Comparison of ENCODE assay signal across 1 cellular context in the genomic region with DNA sequence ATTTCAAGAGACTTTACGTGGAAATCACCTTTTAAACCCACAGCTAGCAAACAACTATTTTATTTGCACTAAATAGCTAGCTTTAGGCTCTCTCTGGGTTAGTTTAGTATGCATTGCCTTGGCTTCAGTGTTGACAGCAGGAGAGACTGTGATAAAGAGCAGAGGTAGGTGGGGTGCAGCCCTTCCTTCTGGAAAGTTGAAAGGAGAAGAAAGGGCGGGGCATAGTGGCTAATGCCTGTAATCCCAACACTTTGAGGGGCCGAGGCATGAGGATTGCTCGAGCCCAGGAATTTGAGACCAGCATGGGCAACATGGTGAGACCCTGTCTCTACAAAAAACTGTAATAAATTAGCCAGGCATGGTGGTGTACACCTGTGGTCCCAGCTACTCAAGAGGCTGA.
TF ChIP-seq lines count a peak whose summit lies in the region.

No MANE protein-coding gene starts in this region.

TF ChIP-seq in WTC11, 78 proteins besides CTCF, POLR2A, EP300 and RAD21 (continued from another document):
- TF ChIP-seq, protein P1, sequence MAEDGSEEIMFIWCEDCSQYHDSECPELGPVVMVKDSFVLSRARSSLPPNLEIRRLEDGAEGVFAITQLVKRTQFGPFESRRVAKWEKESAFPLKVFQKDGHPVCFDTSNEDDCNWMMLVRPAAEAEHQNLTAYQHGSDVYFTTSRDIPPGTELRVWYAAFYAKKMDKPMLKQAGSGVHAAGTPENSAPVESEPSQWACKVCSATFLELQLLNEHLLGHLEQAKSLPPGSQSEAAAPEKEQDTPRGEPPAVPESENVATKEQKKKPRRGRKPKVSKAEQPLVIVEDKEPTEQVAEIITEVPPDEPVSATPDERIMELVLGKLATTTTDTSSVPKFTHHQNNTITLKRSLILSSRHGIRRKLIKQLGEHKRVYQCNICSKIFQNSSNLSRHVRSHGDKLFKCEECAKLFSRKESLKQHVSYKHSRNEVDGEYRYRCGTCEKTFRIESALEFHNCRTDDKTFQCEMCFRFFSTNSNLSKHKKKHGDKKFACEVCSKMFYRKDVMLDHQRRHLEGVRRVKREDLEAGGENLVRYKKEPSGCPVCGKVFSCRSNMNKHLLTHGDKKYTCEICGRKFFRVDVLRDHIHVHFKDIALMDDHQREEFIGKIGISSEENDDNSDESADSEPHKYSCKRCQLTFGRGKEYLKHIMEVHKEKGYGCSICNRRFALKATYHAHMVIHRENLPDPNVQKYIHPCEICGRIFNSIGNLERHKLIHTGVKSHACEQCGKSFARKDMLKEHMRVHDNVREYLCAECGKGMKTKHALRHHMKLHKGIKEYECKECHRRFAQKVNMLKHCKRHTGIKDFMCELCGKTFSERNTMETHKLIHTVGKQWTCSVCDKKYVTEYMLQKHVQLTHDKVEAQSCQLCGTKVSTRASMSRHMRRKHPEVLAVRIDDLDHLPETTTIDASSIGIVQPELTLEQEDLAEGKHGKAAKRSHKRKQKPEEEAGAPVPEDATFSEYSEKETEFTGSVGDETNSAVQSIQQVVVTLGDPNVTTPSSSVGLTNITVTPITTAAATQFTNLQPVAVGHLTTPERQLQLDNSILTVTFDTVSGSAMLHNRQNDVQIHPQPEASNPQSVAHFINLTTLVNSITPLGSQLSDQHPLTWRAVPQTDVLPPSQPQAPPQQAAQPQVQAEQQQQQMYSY (CRISPR knock-in tag; IDR thresholded peaks at IDR 0.05) = no peak
- TF ChIP-seq TEAD4 (CRISPR knock-in tag; IDR thresholded peaks at IDR 0.05) = no peak
- no peak for TF ChIP-seq ZNF532 (CRISPR knock-in tag; IDR thresholded peaks at IDR 0.05; ENCODE audit: borderline replicate concordance)
- no peak for TF ChIP-seq ZNF121 (CRISPR knock-in tag; IDR thresholded peaks at IDR 0.05)
- TF ChIP-seq, protein P2, sequence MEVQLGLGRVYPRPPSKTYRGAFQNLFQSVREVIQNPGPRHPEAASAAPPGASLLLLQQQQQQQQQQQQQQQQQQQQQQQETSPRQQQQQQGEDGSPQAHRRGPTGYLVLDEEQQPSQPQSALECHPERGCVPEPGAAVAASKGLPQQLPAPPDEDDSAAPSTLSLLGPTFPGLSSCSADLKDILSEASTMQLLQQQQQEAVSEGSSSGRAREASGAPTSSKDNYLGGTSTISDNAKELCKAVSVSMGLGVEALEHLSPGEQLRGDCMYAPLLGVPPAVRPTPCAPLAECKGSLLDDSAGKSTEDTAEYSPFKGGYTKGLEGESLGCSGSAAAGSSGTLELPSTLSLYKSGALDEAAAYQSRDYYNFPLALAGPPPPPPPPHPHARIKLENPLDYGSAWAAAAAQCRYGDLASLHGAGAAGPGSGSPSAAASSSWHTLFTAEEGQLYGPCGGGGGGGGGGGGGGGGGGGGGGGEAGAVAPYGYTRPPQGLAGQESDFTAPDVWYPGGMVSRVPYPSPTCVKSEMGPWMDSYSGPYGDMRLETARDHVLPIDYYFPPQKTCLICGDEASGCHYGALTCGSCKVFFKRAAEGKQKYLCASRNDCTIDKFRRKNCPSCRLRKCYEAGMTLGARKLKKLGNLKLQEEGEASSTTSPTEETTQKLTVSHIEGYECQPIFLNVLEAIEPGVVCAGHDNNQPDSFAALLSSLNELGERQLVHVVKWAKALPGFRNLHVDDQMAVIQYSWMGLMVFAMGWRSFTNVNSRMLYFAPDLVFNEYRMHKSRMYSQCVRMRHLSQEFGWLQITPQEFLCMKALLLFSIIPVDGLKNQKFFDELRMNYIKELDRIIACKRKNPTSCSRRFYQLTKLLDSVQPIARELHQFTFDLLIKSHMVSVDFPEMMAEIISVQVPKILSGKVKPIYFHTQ (CRISPR knock-in tag; IDR thresholded peaks at IDR 0.05) = no peak
- TF ChIP-seq, protein P3, sequence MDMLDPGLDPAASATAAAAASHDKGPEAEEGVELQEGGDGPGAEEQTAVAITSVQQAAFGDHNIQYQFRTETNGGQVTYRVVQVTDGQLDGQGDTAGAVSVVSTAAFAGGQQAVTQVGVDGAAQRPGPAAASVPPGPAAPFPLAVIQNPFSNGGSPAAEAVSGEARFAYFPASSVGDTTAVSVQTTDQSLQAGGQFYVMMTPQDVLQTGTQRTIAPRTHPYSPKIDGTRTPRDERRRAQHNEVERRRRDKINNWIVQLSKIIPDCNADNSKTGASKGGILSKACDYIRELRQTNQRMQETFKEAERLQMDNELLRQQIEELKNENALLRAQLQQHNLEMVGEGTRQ (CRISPR knock-in tag; IDR thresholded peaks at IDR 0.05) = no peak
- TF ChIP-seq, protein P4, sequence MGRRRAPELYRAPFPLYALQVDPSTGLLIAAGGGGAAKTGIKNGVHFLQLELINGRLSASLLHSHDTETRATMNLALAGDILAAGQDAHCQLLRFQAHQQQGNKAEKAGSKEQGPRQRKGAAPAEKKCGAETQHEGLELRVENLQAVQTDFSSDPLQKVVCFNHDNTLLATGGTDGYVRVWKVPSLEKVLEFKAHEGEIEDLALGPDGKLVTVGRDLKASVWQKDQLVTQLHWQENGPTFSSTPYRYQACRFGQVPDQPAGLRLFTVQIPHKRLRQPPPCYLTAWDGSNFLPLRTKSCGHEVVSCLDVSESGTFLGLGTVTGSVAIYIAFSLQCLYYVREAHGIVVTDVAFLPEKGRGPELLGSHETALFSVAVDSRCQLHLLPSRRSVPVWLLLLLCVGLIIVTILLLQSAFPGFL (CRISPR knock-in tag; IDR thresholded peaks at IDR 0.05; ENCODE audit: borderline replicate concordance) = no peak
- TF ChIP-seq ZNF396 (CRISPR knock-in tag; IDR thresholded peaks at IDR 0.05; ENCODE audit: borderline replicate concordance) = no peak
- TF ChIP-seq ZBTB21 (CRISPR knock-in tag; IDR thresholded peaks at IDR 0.05; ENCODE audit: borderline replicate concordance) = no peak
TF ChIP-seq in WTC11: peak in this region for 0.
